Comparison of ENCODE assay signal across 22 cellular contexts in the genomic region with DNA sequence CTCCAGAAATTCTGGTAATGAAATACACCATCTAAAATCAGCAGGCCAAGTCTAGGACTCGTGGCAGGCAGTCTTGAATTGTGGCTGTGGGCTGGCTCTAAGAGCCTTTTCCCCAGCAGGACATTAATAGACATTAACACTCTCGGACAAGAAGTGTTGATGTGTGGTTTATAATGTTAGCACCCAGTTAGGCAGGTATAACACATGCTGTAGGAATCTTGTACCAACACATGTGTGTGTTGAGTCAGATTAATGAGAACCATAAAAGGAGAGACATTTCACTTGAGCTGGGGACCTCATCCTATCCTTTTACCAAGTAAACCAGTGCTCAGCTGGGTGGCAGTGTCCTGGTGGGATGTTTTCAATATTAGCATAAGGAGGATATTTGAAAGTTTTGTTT.
DNase-seq lines count a peak whose midpoint lies in the region; ATAC-seq, FAIRE-seq and TF ChIP-seq lines count a peak whose summit lies in the region.
"Had no signal": no experiment of that assay in that cellular context is flagged by ENCODE, and none has a peak within 500 bp of the region (broad histone marks: within the 10 kb centered on the region; RNA-seq: fewer than 3 reads in every experiment).

No MANE protein-coding gene starts in this region.

- H3K4me3 ChIP-seq in AG10803 (ENCODE audit: low read length) (no peak overlapping the region), bronchial epithelial cell (ENCODE audit: low read depth, low read length) (no peak overlapping the region), right cardiac atrium (ENCODE audit: low read length) (no peak overlapping the region), Caco-2 (ENCODE audit: low read depth, low read length) (no peak overlapping the region)
- H3K4me3 ChIP-seq: testis had no signal

- H3K4me3 Mint-ChIP-seq in Caco-2 (ENCODE audit: unreplicated experiment), result no peak overlapping the region
- H3K4me3 Mint-ChIP-seq: activated CD4-positive, alpha-beta memory T cell treated with anti-CD3 and anti-CD28 coated beads for 36 hours; stimulated activated effector memory CD8-positive, alpha-beta T cell treated with anti-CD3 and anti-CD28 coated beads, Interleukin-12 subunit alpha, Interleukin-12 subunit beta, amount 100 ng/mL, for 72 hours had no signal

- no peaks in the 10 kb centered on the region for H3K36me3 Mint-ChIP-seq in Caco-2 (ENCODE audit: insufficient read depth, unreplicated experiment)
- H3K36me3 Mint-ChIP-seq: stimulated activated effector memory CD8-positive, alpha-beta T cell treated with anti-CD3 and anti-CD28 coated beads, Interleukin-12 subunit alpha, Interleukin-12 subunit beta, amount 100 ng/mL, for 72 hours had no signal

- H3K4me1 Mint-ChIP-seq in Caco-2 (ENCODE audit: low read depth, unreplicated experiment), result peaks cover 17% of the 10 kb centered on the region
- H3K4me1 Mint-ChIP-seq: stimulated activated effector memory CD8-positive, alpha-beta T cell treated with anti-CD3 and anti-CD28 coated beads, Interleukin-12 subunit alpha, Interleukin-12 subunit beta, amount 100 ng/mL, for 72 hours had no signal

- H3K27me3 Mint-ChIP-seq in Caco-2 (ENCODE audit: insufficient read depth, unreplicated experiment), result no peaks in the 10 kb centered on the region
- H3K27me3 Mint-ChIP-seq: activated CD4-positive, alpha-beta memory T cell treated with anti-CD3 and anti-CD28 coated beads for 36 hours had no signal

- H3K36me3 ChIP-seq in bronchial epithelial cell (ENCODE audit: control insufficient read depth, insufficient read depth, low read length) (no peaks in the 10 kb centered on the region), Caco-2 (ENCODE audit: control insufficient read depth, insufficient read depth, low read length) (no peaks in the 10 kb centered on the region)
- H3K36me3 ChIP-seq: brain microvascular endothelial cell, neutrophil, WERI-Rb-1 had no signal

- POLR2A ChIA-PET in Caco-2 (lab: Charles Lee), result no interaction called here

- CTCF ChIA-PET in Caco-2 (lab: Charles Lee), result no interaction called here

- H3K9me3 Mint-ChIP-seq in Caco-2 (ENCODE audit: unreplicated experiment), result no peaks in the 10 kb centered on the region
- H3K9me3 Mint-ChIP-seq: activated CD4-positive, alpha-beta memory T cell treated with anti-CD3 and anti-CD28 coated beads for 36 hours; stimulated activated effector memory CD8-positive, alpha-beta T cell treated with anti-CD3 and anti-CD28 coated beads, Interleukin-12 subunit alpha, Interleukin-12 subunit beta, amount 100 ng/mL, for 72 hours had no signal

- H3K27me3 ChIP-seq in bronchial epithelial cell (ENCODE audit: control insufficient read depth, insufficient read depth, low read length) (no peaks in the 10 kb centered on the region), right cardiac atrium (ENCODE audit: control insufficient read depth, insufficient read depth) (no peaks in the 10 kb centered on the region), Caco-2 (replicated peaks; ENCODE audit: control insufficient read depth, insufficient read depth, low read length) (no peaks in the 10 kb centered on the region)
- H3K27me3 ChIP-seq: brain microvascular endothelial cell, neutrophil, testis had no signal

- intact Hi-C loops in right cardiac atrium (cut with DNase I) (no loop called here), Caco-2 (cut with micrococcal nuclease; ENCODE audit: unreplicated experiment) (no loop called here)

- peaks cover 4% of the 10 kb centered on the region for H3K4me1 ChIP-seq in right cardiac atrium (ENCODE audit: control insufficient read depth, insufficient read depth, low read length)
- no peaks in the 10 kb centered on the region; the same call in 1 of the 2 replicates for H3K4me1 ChIP-seq in Caco-2
- H3K4me1 ChIP-seq: testis had no signal

- no peak for TF ChIP-seq CTCF in AG10803 (conservative IDR thresholded peaks at IDR 0.05; ENCODE audit: low read length)
- no peak for TF ChIP-seq CTCF in bronchial epithelial cell (IDR thresholded peaks at IDR 0.05; ENCODE audit: insufficient read depth, low read length, severe bottlenecking)
- TF ChIP-seq CTCF in Caco-2 (IDR thresholded peaks at IDR 0.05; ENCODE audit: insufficient read depth in 1 of 2, low read depth in 1 of 2, low read length in 1 of 2, severe bottlenecking in 1 of 2, unreplicated experiment in 1 of 2), result no peak

- H3K27ac ChIP-seq in right cardiac atrium (ENCODE audit: low read length), result no peak overlapping the region
- H3K27ac ChIP-seq: brain microvascular endothelial cell, epithelial cell of prostate, neutrophil, testis, WERI-Rb-1 had no signal

- DNase-seq in AG10803 (ENCODE audit: low read depth) (peak; percentile 50), HCEC 1CT (peak; percentile 11), bronchial epithelial cell (ENCODE audit: low read depth) (peak; percentile 50), right cardiac atrium (no peak), retina (no peak), Caco-2 (no peak), urothelium cell line (ENCODE audit: low spot score) (no peak)
- DNase-seq: ACHN; activated CD4-positive, alpha-beta memory T cell treated with anti-CD3 and anti-CD28 coated beads for 36 hours; activated naive CD4-positive, alpha-beta T cell treated with anti-CD3 and anti-CD28 coated beads, Interleukin-2, amount 50 U/mL, for 16 hours; brain microvascular endothelial cell; GOT3; NCI-H1105 treated with DMSO at 0.1 percent for 48 hours; NCI-H524 treated with DMSO at 0.1 percent for 48 hours; SHP77; testis; WERI-Rb-1 had no signal

- no peak overlapping the region for H3K27ac Mint-ChIP-seq in Caco-2 (ENCODE audit: unreplicated experiment)
- H3K27ac Mint-ChIP-seq: activated CD4-positive, alpha-beta memory T cell treated with anti-CD3 and anti-CD28 coated beads for 36 hours; stimulated activated effector memory CD8-positive, alpha-beta T cell treated with anti-CD3 and anti-CD28 coated beads, Interleukin-12 subunit alpha, Interleukin-12 subunit beta, amount 100 ng/mL, for 72 hours had no signal

- BruUV-seq in Caco-2 (replicated peaks; lab: Mats Ljungman, UMichigan), result no TSS peak

- 54% methylated on average over 2 of the region's 2 CpGs for WGBS in right cardiac atrium

- ATAC-seq in right cardiac atrium (peak; percentile 63 to 70), GM19467 (IDR thresholded peaks at IDR 0.05; ENCODE audit: unreplicated experiment) (no peak)
- ATAC-seq: left lobe of liver; stimulated activated effector memory CD8-positive, alpha-beta T cell treated with anti-CD3 and anti-CD28 coated beads, Interleukin-12 subunit alpha, Interleukin-12 subunit beta, amount 100 ng/mL, for 72 hours had no signal

- H3K9me3 ChIP-seq in right cardiac atrium (ENCODE audit: control insufficient read depth, low read length) (no peaks in the 10 kb centered on the region), Caco-2 (no peaks in the 10 kb centered on the region)
- H3K9me3 ChIP-seq: neutrophil, testis had no signal

- FAIRE-seq in bronchial epithelial cell (lab: Jason Lieb, UNC) (no peak), urothelium cell line (lab: Jason Lieb, UNC) (no peak)

Comparison
In these comparisons a context has a peak if more than half of its experiments do, and no peak if none do; other contexts are left out.
1. DNase-seq: peak in AG10803 (single experiment), HCEC 1CT (single experiment) and bronchial epithelial cell (single experiment); none in right cardiac atrium (0 of 3), retina (single experiment), Caco-2 (0 of 2) and urothelium cell line (single experiment).